Comparison of ENCODE assay signal across 9 cellular contexts in the genomic region with DNA sequence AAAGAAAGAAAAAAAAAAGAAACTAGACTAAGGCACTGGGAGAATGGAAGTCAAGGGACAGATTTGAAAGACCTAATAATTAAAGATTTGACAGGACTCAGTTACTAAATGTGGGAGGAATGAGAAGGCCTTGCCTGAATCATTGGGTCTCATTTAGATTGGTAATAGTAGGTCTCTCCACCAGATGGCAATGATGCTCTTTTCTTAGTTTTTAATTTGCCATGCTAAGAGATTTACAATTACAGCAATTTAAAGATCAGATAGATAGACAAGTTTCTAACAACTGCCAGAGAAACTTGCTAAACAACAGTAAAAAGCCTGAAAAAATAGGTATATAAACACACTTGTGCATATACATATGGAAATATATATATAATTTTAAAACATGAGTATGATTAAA. TPM values are rescaled to one million over a fixed set of nuclear protein-coding genes. Genes with fewer than 3 reads are reported as not detected.
DNase-seq lines count a peak whose midpoint lies in the region; ATAC-seq, FAIRE-seq and TF ChIP-seq lines count a peak whose summit lies in the region.
"Had no signal": no experiment of that assay in that cellular context is flagged by ENCODE, and none has a peak within 500 bp of the region (broad histone marks: within the 10 kb centered on the region; RNA-seq: fewer than 3 reads in every experiment).

No MANE protein-coding gene starts in this region.

- FAIRE-seq in D721Med (lab: Jason Lieb, UNC), result peak; percentile 69
- peak; percentile 84 for FAIRE-seq in TTC549 (lab: Jason Lieb, UNC)

- no peaks in the 10 kb centered on the region for H3K9me3 ChIP-seq in thoracic aorta
- H3K9me3 ChIP-seq: SJCRH30 had no signal

- TF ChIP-seq CTCF in D721Med (IDR thresholded peaks at IDR 0.05; ENCODE audit: insufficient read depth, missing control alignments) (peak; percentile 60), thoracic aorta (IDR thresholded peaks at IDR 0.05) (peak; percentile 61)

- no peaks in the 10 kb centered on the region for H3K4me1 ChIP-seq in thoracic aorta (ENCODE audit: control insufficient read depth in 1 of 2, low read depth in 2 of 2)
- H3K4me1 ChIP-seq: SJCRH30 had no signal

- ATAC-seq in left cardiac atrium, result peak; percentile 38 to 64
- ATAC-seq in thoracic aorta (ENCODE audit: insufficient number of reproducible peaks, low FRiP score, low read depth), result no peak
- no peak for ATAC-seq in GM18505 (IDR thresholded peaks at IDR 0.05; ENCODE audit: unreplicated experiment)
- ATAC-seq in HG03342 (IDR thresholded peaks at IDR 0.05; ENCODE audit: unreplicated experiment), result no peak
- ATAC-seq in GM19035 (IDR thresholded peaks at IDR 0.05; ENCODE audit: unreplicated experiment), result no peak

- no peak overlapping the region for H3K4me3 ChIP-seq in thoracic aorta
- H3K4me3 ChIP-seq: SJCRH30 had no signal

- TF ChIP-seq POLR2A in GM18505 (IDR thresholded peaks at IDR 0.05; ENCODE audit: borderline replicate concordance, extremely low read depth, insufficient read depth, insufficient read length), result no peak

- no peaks in the 10 kb centered on the region for H3K27me3 ChIP-seq in thoracic aorta (replicated peaks; ENCODE audit: insufficient read depth)
- H3K27me3 ChIP-seq: SJCRH30 had no signal

- DNase-seq in D721Med (ENCODE audit: insufficient read length, low spot score) (no peak), HT-29 (ENCODE audit: low spot score) (peak; percentile 81), left cardiac atrium (no peak), thoracic aorta (ENCODE audit: low spot score) (no peak)

- H3K27ac ChIP-seq in thoracic aorta, result no peak overlapping the region
- H3K27ac ChIP-seq: SJCRH30 had no signal

- no peaks in the 10 kb centered on the region for H3K36me3 ChIP-seq in thoracic aorta

- intact Hi-C loops in left cardiac atrium (cut with DNase I), result loop anchor here (1.0 to 5.0 kb wide), 3 partner anchors 256 to 690 kb away; no protein-coding TSS in a partner anchor

RNA-seq across cellular contexts. Expression of a gene that starts 15.3 kb away (rescaled TPM):
- total RNA-seq in HT-29 (2014; rRNA removed; shearing (Covaris generic)), result 5.0 TPM in 2 replicates
- total RNA-seq in left cardiac atrium (10 to 100 TPM; 13.9 to 15.3 TPM), thoracic aorta (10 to 100 TPM; 14.5 to 15.0 TPM)

RNA-seq across cellular contexts. Expression of a gene that starts 15.5 kb away (rescaled TPM):
- total RNA-seq in HT-29 (2014; rRNA removed; shearing (Covaris generic)), result 4.7 and 7.6 TPM in 2 replicates
- total RNA-seq in left cardiac atrium (10 to 100 TPM; 11.7 to 16.5 TPM), thoracic aorta (10 to 100 TPM in 1 of 2 donors, 1 to 10 TPM in 1; 9.2 to 21.1 TPM)

Comparison
In these comparisons a context has a peak if more than half of its experiments do, and no peak if none do; other contexts are left out.
1. ATAC-seq: peak in left cardiac atrium (2 of 2); none in thoracic aorta (single experiment), GM18505 (single experiment), HG03342 (single experiment) and GM19035 (single experiment).